11 cellular contexts compared by ENCODE assay signal in genomic region chrX:40011483-40012038, GRCh38.
DNase-seq lines count a peak whose midpoint lies in the region; ATAC-seq and TF ChIP-seq lines count a peak whose summit lies in the region.
"Had no signal": no experiment of that assay in that cellular context is flagged by ENCODE, and none has a peak within 500 bp of the region (broad histone marks: within the 10 kb centered on the region; RNA-seq: fewer than 3 reads in every experiment).

No MANE protein-coding gene starts in this region.

- POLR2A ChIA-PET in naive thymus-derived CD4-positive, alpha-beta T cell (lab: Charles Lee): interaction anchor here (1.1 to 1.5 kb wide), 2 partner anchors 38 to 86 kb away, joined by 3 to 9 read pairs; partner anchors contain the start of gene BCOR

- peaks cover 5 to 44% (median 27%) of the 10 kb centered on the region in 7 donors for H3K4me1 Mint-ChIP-seq in naive thymus-derived CD4-positive, alpha-beta T cell
- peaks cover 25% of the 10 kb centered on the region for H3K4me1 Mint-ChIP-seq in type B pancreatic cell (ENCODE audit: unreplicated experiment)

- peaks cover 0 to 8% (median 0%) of the 10 kb centered on the region in 12 donors for H3K9me3 ChIP-seq in heart left ventricle
- H3K9me3 ChIP-seq in ascending aorta: peaks cover 1 to 3% of the 10 kb centered on the region in 2 donors
- H3K9me3 ChIP-seq in naive thymus-derived CD4-positive, alpha-beta T cell (ENCODE audit: control insufficient read depth in 2 of 3, low read length in 3 of 3): peaks cover 0 to 2% (median 0%) of the 10 kb centered on the region in 3 experiments

- H3K4me1 ChIP-seq in heart left ventricle (peaks cover 0 to 63% (median 17%) of the 10 kb centered on the region in 12 donors), ascending aorta (peaks cover 0 to 9% of the 10 kb centered on the region in 2 donors)
- peaks cover 0 to 31% of the 10 kb centered on the region in 2 donors for H3K4me1 ChIP-seq in naive thymus-derived CD4-positive, alpha-beta T cell (ENCODE audit: control insufficient read depth in 2 of 2, insufficient read depth in 2 of 2, low read length in 2 of 2)

- peak overlapping the region in 1 of 9 donors; percentile 83 for H3K27ac Mint-ChIP-seq in naive thymus-derived CD4-positive, alpha-beta T cell
- no peak overlapping the region for H3K27ac Mint-ChIP-seq in type B pancreatic cell

- intact Hi-C loops in heart left ventricle (cut with DNase I) (loop anchor here (2.0 to 10.0 kb wide), 22 partner anchors 73 to 277 kb away; partner anchors contain the start of gene BCOR (in 1 of the 10)), cardiac septum (cut with DNase I) (loop anchor here (5.0 kb wide), 7 partner anchors 39 to 279 kb away; no protein-coding TSS in a partner anchor), ascending aorta (cut with DNase I) (loop anchor here (2.0 to 5.0 kb wide), 8 partner anchors 86 to 1209 kb away; partner anchors contain the start of genes BCOR and MID1IP1)
- intact Hi-C loops in naive thymus-derived CD4-positive, alpha-beta T cell (cut with micrococcal nuclease): loop anchor here (1.0 to 5.0 kb wide), 7 partner anchors 50 to 194 kb away; partner anchors contain the start of gene BCOR (in 2 of the 2)

- peak overlapping the region; percentile 28 to 79 (median 64) for H3K4me3 Mint-ChIP-seq in naive thymus-derived CD4-positive, alpha-beta T cell
- H3K4me3 Mint-ChIP-seq in type B pancreatic cell: peak overlapping the region; percentile 79

- H3K4me3 ChIP-seq in heart left ventricle (peak overlapping the region in 3 of 12 donors; percentile 62 to 80 (median 64)), ascending aorta (peak overlapping the region in 1 of 2 donors; percentile 67)
- no peak overlapping the region for H3K4me3 ChIP-seq in naive thymus-derived CD4-positive, alpha-beta T cell (ENCODE audit: low read length)

- peaks cover 0 to 3% (median 0%) of the 10 kb centered on the region in 5 donors for H3K36me3 Mint-ChIP-seq in naive thymus-derived CD4-positive, alpha-beta T cell
- no peaks in the 10 kb centered on the region for H3K36me3 Mint-ChIP-seq in type B pancreatic cell

- H3K36me3 ChIP-seq in heart left ventricle (no peaks in the 10 kb centered on the region), ascending aorta (no peaks in the 10 kb centered on the region)
- H3K36me3 ChIP-seq in naive thymus-derived CD4-positive, alpha-beta T cell (ENCODE audit: control insufficient read depth in 2 of 3, insufficient read depth in 3 of 3, low read length in 3 of 3): no peaks in the 10 kb centered on the region

- TF ChIP-seq CTCF in heart left ventricle (IDR thresholded peaks at IDR 0.05) (no peak), ascending aorta (IDR thresholded peaks at IDR 0.05) (no peak), type B pancreatic cell (conservative IDR thresholded peaks at IDR 0.05) (no peak)

- peaks cover 0 to 12% (median 0%) of the 10 kb centered on the region in 11 donors for H3K9me3 Mint-ChIP-seq in naive thymus-derived CD4-positive, alpha-beta T cell
- H3K9me3 Mint-ChIP-seq in type B pancreatic cell: no peaks in the 10 kb centered on the region

- peaks cover 14 to 41% (median 15%) of the 10 kb centered on the region in 5 donors for H3K27me3 Mint-ChIP-seq in naive thymus-derived CD4-positive, alpha-beta T cell
- peaks cover 28% of the 10 kb centered on the region for H3K27me3 Mint-ChIP-seq in type B pancreatic cell

- TF ChIP-seq POLR2A in heart left ventricle (IDR thresholded peaks at IDR 0.05): no peak

- H3K27me3 ChIP-seq in heart left ventricle: peaks cover 0 to 89% (median 0%) of the 10 kb centered on the region in 9 donors
- peaks cover 10% of the 10 kb centered on the region for H3K27me3 ChIP-seq in ascending aorta
- no peaks in the 10 kb centered on the region for H3K27me3 ChIP-seq in naive thymus-derived CD4-positive, alpha-beta T cell (ENCODE audit: control insufficient read depth in 2 of 2, insufficient read depth in 2 of 2, low read length in 2 of 2)

- no peak for ATAC-seq in heart left ventricle
- no peak for ATAC-seq in naive thymus-derived CD4-positive, alpha-beta T cell
- ATAC-seq in GM19351 (IDR thresholded peaks at IDR 0.05; ENCODE audit: unreplicated experiment): no peak

- WGBS in heart left ventricle, 4 donors: 46 to 62% (median 54%) methylated on average over 20 of the region's 20 CpGs

- no peak for DNase-seq in heart left ventricle
- no peak for DNase-seq in cardiac septum (ENCODE audit: low spot score)
- DNase-seq in ascending aorta (ENCODE audit: low spot score in 2 of 2): no peak
- peak in 1 of 9 donors; percentile 7 for DNase-seq in naive thymus-derived CD4-positive, alpha-beta T cell
- DNase-seq in type B pancreatic cell (ENCODE audit: extremely low spot score, unreplicated experiment): no peak
- no peak for DNase-seq in RPMI8226
- DNase-seq in NCI-H774 (lab: John Stamatoyannopoulos, UW): no peak
- DNase-seq: activated CD4-positive, alpha-beta T cell treated with anti-CD3 and anti-CD28 coated beads, Interleukin-2, amount 50 U/mL, for 1 hour; NCI-H2081 treated with DMSO at 0.1 percent for 48 hours; SHP77 treated with DMSO at 0.1 percent for 48 hours had no signal

- CTCF ChIA-PET in naive thymus-derived CD4-positive, alpha-beta T cell (lab: Charles Lee): no interaction called here

- H3K27ac ChIP-seq in heart left ventricle (peak overlapping the region in 11 of 12 donors; percentile 40 to 98 (median 94)), ascending aorta (peak overlapping the region; percentile 41 to 97)
- no peak overlapping the region for H3K27ac ChIP-seq in naive thymus-derived CD4-positive, alpha-beta T cell (ENCODE audit: low read depth, low read length)
